Comparison of ENCODE assay signal across 1 cellular context in the genomic region with DNA sequence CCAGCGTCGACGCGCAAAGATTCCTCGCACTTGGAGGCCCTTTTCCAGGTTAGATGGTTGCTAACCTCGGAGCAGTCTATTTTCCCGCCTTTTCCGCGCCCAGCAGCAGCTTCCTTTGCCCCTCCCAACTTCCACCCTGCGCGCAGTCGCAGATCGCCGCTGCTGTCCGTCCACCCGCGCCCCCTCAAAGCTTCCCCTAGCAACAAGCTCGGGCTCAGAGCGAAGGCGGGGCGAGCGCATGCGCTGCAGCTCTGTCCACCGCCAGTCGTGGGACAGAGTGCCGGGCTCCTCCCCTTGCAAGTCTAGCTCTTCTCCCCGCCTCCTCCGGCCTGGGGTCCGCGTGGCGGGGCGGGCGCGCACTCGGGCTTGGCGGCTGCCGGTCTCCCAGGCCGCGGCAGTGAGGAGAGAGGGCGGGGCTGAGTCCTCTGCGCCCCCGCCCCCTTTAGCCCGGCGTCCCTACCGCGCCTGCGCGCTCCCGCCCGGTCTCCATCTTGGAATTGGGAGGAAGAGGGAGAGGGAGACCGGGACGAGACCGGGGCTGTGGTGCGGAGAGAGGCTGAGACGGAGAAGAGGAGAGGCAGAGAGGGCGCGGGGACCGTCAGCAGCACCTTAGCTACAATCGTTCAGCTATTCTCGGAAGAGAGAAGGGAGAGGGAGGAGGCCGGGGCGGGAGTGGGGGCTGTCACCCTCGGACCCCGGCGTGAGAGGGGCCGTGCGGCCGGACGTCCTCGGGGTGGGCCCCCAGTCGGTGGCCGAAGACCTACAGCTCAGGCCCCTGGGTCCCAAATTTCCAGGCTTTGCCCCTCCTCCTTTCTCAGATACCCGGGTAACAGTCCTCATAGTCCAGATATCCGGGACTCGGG.
TF ChIP-seq lines count a peak whose summit lies in the region.

TSS of gene TAOK2 (plus strand) at position 485 of the 863 bp plus-strand sequence. CDS start 3,905 bp downstream, outside the sequence.

TF ChIP-seq in HepG2, 621 proteins besides CTCF, POLR2A, EP300 and RAD21 (continues in another document):
- TF ChIP-seq CBFB (CRISPR knock-in tag; IDR thresholded peaks at IDR 0.05) (no peak), NR3C1 (CRISPR knock-in tag; IDR thresholded peaks at IDR 0.05) (no peak), RCOR2 (CRISPR knock-in tag; IDR thresholded peaks at IDR 0.05) (no peak), ZIK1 (CRISPR knock-in tag; IDR thresholded peaks at IDR 0.05; ENCODE audit: borderline replicate concordance, low read depth) (no peak; the same call in 1 of the 2 replicates), HDAC2 (CRISPR knock-in tag; IDR thresholded peaks at IDR 0.05) (peak; percentile 47), NFE2 (CRISPR knock-in tag; IDR thresholded peaks at IDR 0.05) (no peak), RARA (CRISPR knock-in tag; IDR thresholded peaks at IDR 0.05) (no peak), ZNF891 (CRISPR knock-in tag; IDR thresholded peaks at IDR 0.05) (peak; percentile 89; the same call in 1 of the 2 replicates), ZNF530 (CRISPR knock-in tag; IDR thresholded peaks at IDR 0.05; ENCODE audit: low read depth) (no peak), HIVEP1 (CRISPR knock-in tag; IDR thresholded peaks at IDR 0.05) (peak; percentile 73), PAWR (CRISPR knock-in tag; IDR thresholded peaks at IDR 0.05; ENCODE audit: borderline replicate concordance) (no peak), ZNF660 (CRISPR knock-in tag; IDR thresholded peaks at IDR 0.05; ENCODE audit: borderline replicate concordance, low read depth) (no peak), PLRG1 (conservative IDR thresholded peaks at IDR 0.05) (no peak), MAFK (conservative IDR thresholded peaks at IDR 0.05 in 1 of 2, IDR thresholded peaks at IDR 0.05 in 1 of 2; ENCODE audit: low read length in 2 of 2) (no peak), STAG1 (CRISPR knock-in tag; IDR thresholded peaks at IDR 0.05) (peak; percentile 32), ISX (CRISPR knock-in tag; conservative IDR thresholded peaks at IDR 0.05) (peak; percentile 87; the same call in 1 of the 2 replicates), SAFB2 (CRISPR knock-in tag; IDR thresholded peaks at IDR 0.05; ENCODE audit: borderline replicate concordance, low read depth) (peak; percentile 78), AGO1 (IDR thresholded peaks at IDR 0.05; ENCODE audit: low read depth, low read length, poor library complexity, severe bottlenecking) (peak; percentile 97), ZNF256 (CRISPR knock-in tag; conservative IDR thresholded peaks at IDR 0.05) (peak; percentile 89), ATAD3A (CRISPR knock-in tag; IDR thresholded peaks at IDR 0.05) (no peak), SIN3B (IDR thresholded peaks at IDR 0.05; ENCODE audit: low read length) (0 out of 2 replicates have a peak, but pooled peaks have one; percentile 6), FOXA1 (IDR thresholded peaks at IDR 0.05) (no peak), FOXA1 (CRISPR knock-in tag; IDR thresholded peaks at IDR 0.05) (no peak), MXD4 (CRISPR knock-in tag; IDR thresholded peaks at IDR 0.05) (peak; percentile 90), PRMT3 (CRISPR knock-in tag; IDR thresholded peaks at IDR 0.05; ENCODE audit: borderline replicate concordance, low read depth) (no peak; the same call in 1 of the 2 replicates), ZNF563 (CRISPR knock-in tag; IDR thresholded peaks at IDR 0.05) (peak; percentile 85; the same call in 1 of the 2 replicates), ZNF280B (CRISPR knock-in tag; IDR thresholded peaks at IDR 0.05; ENCODE audit: borderline replicate concordance) (peak; percentile 80), KDM2A (CRISPR knock-in tag; IDR thresholded peaks at IDR 0.05; ENCODE audit: borderline replicate concordance, low read depth) (peak; percentile 100), CHD2 (IDR thresholded peaks at IDR 0.05; ENCODE audit: low read depth, low read length) (0 out of 2 replicates have a peak, but pooled peaks have one; percentile 6), ZNF567 (CRISPR knock-in tag; IDR thresholded peaks at IDR 0.05; ENCODE audit: borderline replicate concordance) (peak; percentile 80; the same call in 1 of the 2 replicates), AKAP8 (CRISPR knock-in tag; IDR thresholded peaks at IDR 0.05) (peak; percentile 98), RERE (CRISPR knock-in tag; IDR thresholded peaks at IDR 0.05; ENCODE audit: low read depth) (no peak), YEATS4 (CRISPR knock-in tag; IDR thresholded peaks at IDR 0.05; ENCODE audit: borderline replicate concordance) (peak; percentile 96), PCBP1 (IDR thresholded peaks at IDR 0.05; ENCODE audit: borderline replicate concordance, low read depth, low read length) (no peak), ZNF788 (CRISPR knock-in tag; IDR thresholded peaks at IDR 0.05; ENCODE audit: borderline replicate concordance) (peak; percentile 61; the same call in 1 of the 2 replicates), MBNL3 (CRISPR knock-in tag; conservative IDR thresholded peaks at IDR 0.05) (no peak), IKZF4 (CRISPR knock-in tag; IDR thresholded peaks at IDR 0.05; ENCODE audit: borderline replicate concordance, low read depth, not compliant biosample characterization) (peak; percentile 66), ZSCAN21 (CRISPR knock-in tag; IDR thresholded peaks at IDR 0.05; ENCODE audit: borderline replicate concordance) (peak; percentile 91; the same call in 1 of the 2 replicates), REL (CRISPR knock-in tag; conservative IDR thresholded peaks at IDR 0.05) (no peak; the same call in 1 of the 2 replicates), BHLHE40 (IDR thresholded peaks at IDR 0.05; ENCODE audit: low read length) (no peak; the same call in 1 of the 2 replicates), BRCA1 (CRISPR knock-in tag; IDR thresholded peaks at IDR 0.05) (peak; percentile 90; the same call in 1 of the 2 replicates), ZSCAN25 (CRISPR knock-in tag; IDR thresholded peaks at IDR 0.05) (peak; percentile 93)
- TF ChIP-seq, protein P1, sequence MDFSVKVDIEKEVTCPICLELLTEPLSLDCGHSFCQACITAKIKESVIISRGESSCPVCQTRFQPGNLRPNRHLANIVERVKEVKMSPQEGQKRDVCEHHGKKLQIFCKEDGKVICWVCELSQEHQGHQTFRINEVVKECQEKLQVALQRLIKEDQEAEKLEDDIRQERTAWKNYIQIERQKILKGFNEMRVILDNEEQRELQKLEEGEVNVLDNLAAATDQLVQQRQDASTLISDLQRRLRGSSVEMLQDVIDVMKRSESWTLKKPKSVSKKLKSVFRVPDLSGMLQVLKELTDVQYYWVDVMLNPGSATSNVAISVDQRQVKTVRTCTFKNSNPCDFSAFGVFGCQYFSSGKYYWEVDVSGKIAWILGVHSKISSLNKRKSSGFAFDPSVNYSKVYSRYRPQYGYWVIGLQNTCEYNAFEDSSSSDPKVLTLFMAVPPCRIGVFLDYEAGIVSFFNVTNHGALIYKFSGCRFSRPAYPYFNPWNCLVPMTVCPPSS (IDR thresholded peaks at IDR 0.05), result no peak
- TF ChIP-seq, protein P2, sequence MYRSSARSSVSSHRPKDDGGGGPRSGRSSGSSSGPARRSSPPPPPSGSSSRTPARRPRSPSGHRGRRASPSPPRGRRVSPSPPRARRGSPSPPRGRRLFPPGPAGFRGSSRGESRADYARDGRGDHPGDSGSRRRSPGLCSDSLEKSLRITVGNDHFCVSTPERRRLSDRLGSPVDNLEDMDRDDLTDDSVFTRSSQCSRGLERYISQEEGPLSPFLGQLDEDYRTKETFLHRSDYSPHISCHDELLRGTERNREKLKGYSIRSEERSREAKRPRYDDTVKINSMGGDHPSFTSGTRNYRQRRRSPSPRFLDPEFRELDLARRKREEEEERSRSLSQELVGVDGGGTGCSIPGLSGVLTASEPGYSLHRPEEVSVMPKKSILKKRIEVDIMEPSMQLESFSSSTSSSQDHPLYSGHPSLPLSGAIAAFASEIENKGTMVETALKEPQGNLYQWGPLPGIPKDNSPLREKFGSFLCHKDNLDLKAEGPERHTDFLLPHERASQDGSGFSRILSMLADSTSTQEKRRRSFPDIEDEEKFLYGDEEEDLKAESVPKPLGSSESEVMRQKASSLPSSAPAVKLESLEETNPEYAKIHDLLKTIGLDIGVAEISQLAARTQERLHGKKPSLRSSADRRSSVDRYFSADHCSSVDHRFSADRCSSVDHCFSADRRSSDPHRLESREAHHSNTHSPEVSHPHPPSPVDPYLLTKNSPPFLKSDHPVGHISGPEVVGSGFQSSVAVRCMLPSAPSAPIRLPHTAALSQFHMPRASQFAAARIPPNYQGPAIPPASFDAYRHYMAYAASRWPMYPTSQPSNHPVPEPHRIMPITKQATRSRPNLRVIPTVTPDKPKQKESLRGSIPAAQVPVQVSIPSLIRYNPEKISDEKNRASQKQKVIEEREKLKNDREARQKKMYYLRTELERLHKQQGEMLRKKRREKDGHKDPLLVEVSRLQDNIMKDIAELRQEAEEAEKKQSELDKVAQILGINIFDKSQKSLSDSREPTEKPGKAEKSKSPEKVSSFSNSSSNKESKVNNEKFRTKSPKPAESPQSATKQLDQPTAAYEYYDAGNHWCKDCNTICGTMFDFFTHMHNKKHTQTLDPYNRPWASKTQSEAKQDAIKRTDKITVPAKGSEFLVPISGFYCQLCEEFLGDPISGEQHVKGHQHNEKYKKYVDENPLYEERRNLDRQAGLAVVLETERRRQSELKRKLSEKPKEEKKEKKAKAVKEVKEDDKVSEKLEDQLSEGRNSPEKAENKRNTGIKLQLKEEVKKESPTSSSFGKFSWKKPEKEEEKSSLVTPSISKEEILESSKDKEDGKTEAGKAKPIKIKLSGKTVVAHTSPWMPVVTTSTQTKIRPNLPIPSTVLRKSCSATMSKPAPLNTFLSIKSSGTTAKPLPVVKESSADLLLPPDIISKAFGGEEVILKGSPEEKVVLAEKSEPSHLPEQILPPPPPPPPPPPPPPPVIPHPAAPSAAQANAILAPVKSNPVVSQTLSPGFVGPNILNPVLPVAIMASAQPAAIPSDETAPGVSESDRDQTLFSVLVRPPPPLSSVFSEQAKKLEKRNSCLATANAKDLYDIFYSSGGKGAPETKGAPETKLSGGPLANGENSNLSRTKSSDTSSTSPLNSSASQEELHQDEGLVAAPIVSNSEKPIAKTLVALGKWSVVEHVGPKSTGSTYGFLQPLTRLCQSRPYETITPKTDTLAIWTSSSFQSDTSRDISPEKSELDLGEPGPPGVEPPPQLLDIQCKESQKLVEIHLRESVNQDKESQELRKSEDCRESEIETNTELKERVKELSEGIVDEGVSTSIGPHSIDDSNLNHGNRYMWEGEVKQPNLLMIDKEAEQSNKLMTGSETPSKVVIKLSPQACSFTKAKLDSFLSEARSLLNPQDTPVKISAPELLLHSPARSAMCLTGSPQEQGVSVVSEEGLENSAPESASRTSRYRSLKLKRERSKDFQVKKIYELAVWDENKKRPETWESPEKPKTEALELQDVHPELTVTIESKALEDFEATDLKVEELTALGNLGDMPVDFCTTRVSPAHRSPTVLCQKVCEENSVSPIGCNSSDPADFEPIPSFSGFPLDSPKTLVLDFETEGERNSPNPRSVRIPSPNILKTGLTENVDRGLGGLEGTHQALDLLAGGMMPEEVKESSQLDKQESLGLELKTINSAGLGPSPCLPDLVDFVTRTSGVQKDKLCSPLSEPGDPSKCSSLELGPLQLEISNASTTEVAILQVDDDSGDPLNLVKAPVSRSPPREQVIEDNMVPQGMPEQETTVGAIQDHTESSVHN (CRISPR knock-in tag; IDR thresholded peaks at IDR 0.05), result peak; percentile 53; the same call in 1 of the 2 replicates
